9 cellular contexts compared by ENCODE assay signal in the genomic region with DNA sequence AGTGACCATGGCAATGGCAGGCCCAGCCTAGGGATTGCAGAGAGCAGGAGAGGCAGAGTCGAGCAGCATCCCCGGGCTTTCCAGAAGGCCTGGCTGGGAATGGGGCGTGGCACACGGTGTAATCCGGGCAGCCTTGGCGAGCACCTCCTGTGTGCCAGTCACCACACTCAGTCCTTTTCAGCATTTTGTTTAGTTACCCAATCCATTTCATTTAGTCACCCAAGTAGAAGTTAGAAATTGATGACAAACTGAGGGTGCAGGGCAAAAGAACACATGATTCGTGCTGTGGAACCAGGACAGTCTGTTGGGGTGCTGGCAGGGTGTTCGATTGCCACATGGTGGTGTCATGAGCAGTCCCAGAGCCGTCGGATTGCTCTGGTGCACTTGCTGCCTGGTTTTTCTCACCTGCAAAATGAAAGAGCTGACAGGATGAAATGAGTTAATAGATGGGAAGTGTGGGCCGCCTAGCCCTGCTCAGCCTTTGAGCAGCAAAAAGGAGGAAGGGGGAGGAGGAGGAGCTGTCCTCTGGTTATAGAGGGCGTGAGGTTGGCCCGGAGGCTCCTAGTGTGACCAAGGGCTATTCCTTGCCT.
DNase-seq lines count a peak whose midpoint lies in the region; TF ChIP-seq lines count a peak whose summit lies in the region.
"Had no signal": no experiment of that assay in that cellular context is flagged by ENCODE, and none has a peak within 500 bp of the region (broad histone marks: within the 10 kb centered on the region; RNA-seq: fewer than 3 reads in every experiment).

No MANE protein-coding gene starts in this region.

- H3K36me3 Mint-ChIP-seq in endothelial cell (ENCODE audit: low read depth, unreplicated experiment) (no peaks in the 10 kb centered on the region), osteocyte (ENCODE audit: unreplicated experiment) (peaks cover 11% of the 10 kb centered on the region)
- H3K36me3 Mint-ChIP-seq: activated naive CD4-positive, alpha-beta T cell treated with anti-CD3 and anti-CD28 coated beads, Interleukin-2, amount 50 U/mL, for 72 hours had no signal

- no peak overlapping the region for H3K27ac Mint-ChIP-seq in endothelial cell (ENCODE audit: unreplicated experiment)
- no peak overlapping the region for H3K27ac Mint-ChIP-seq in osteocyte (ENCODE audit: unreplicated experiment)

- no peak overlapping the region for H3K4me3 Mint-ChIP-seq in endothelial cell (ENCODE audit: unreplicated experiment)
- no peak overlapping the region for H3K4me3 Mint-ChIP-seq in osteocyte (ENCODE audit: unreplicated experiment)

- no peak overlapping the region for H3K4me3 ChIP-seq in GM12865 (ENCODE audit: low read depth, low read length)

- TF ChIP-seq CTCF in GM12865 (IDR thresholded peaks at IDR 0.05; ENCODE audit: insufficient read depth, low read depth, low read length, missing control alignments) (peak; percentile 26), endothelial cell (IDR thresholded peaks at IDR 0.05; ENCODE audit: unreplicated experiment) (no peak), osteocyte (IDR thresholded peaks at IDR 0.05) (peak; percentile 58)

- peaks cover 4% of the 10 kb centered on the region for H3K4me1 Mint-ChIP-seq in endothelial cell (ENCODE audit: unreplicated experiment)
- H3K4me1 Mint-ChIP-seq in osteocyte (ENCODE audit: unreplicated experiment), result no peaks in the 10 kb centered on the region

- H3K9me3 Mint-ChIP-seq in endothelial cell (ENCODE audit: unreplicated experiment) (no peaks in the 10 kb centered on the region), osteocyte (ENCODE audit: unreplicated experiment) (no peaks in the 10 kb centered on the region)
- H3K9me3 Mint-ChIP-seq: activated naive CD4-positive, alpha-beta T cell treated with anti-CD3 and anti-CD28 coated beads, Interleukin-2, amount 50 U/mL, for 72 hours had no signal

- DNase-seq in GM12865 (ENCODE audit: low read depth) (peak; percentile 6), NAMALWA (ENCODE audit: low spot score) (peak; percentile 21), endothelial cell (ENCODE audit: low spot score) (peak; percentile 22), osteocyte (ENCODE audit: extremely low spot score, unreplicated experiment) (peak; percentile 79), NCI-H128 (lab: John Stamatoyannopoulos, UW; ENCODE audit: unreplicated experiment) (no peak), NCI-H1417 treated with DMSO at 0.1 percent for 48 hours (lab: John Stamatoyannopoulos, UW) (no peak)
- DNase-seq in stimulated activated CD8-positive, alpha-beta memory T cell treated with anti-CD3 and anti-CD28 coated beads, Interleukin-4, amount 100 ng/mL, for 48 hours, result no peak
- DNase-seq: NCI-H2171 treated with DMSO at 0.1 percent for 48 hours had no signal

- H3K27me3 Mint-ChIP-seq in endothelial cell (ENCODE audit: unreplicated experiment) (peaks cover 2% of the 10 kb centered on the region), osteocyte (ENCODE audit: unreplicated experiment) (no peaks in the 10 kb centered on the region)

Comparison
In these comparisons a context has a peak if more than half of its experiments do, and no peak if none do; other contexts are left out.
1. DNase-seq: peak in GM12865 (single experiment), NAMALWA (single experiment), endothelial cell (single experiment) and osteocyte (single experiment); none in NCI-H128 (single experiment), stimulated activated CD8-positive, alpha-beta memory T cell treated with anti-CD3 and anti-CD28 coated beads, Interleukin-4, amount 100 ng/mL, for 48 hours (single experiment) and NCI-H1417 treated with DMSO at 0.1 percent for 48 hours (single experiment).